Comparison of ENCODE assay signal across 1 cellular context in the genomic region with DNA sequence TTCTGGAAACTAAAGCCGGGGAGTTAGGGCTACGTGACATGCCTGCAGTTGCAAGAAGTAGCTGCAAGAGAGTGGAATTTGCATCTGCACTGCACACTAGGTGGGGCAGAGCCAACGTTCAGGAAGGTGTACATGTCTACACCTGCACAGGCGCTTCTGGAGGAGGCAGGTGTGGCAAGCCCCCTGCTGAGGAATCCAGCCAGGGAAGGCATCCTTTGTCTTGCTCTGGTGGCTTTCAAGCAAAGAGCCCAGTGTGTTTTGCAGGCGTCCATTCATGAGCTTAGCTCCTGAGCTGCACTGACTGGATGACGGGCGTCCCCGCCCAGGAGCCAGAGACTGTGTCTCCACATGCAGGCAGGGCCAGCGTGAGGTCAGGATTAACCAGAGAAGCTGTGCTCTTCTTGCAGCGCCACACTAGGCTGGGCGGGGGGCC.
TF ChIP-seq lines count a peak whose summit lies in the region.

No MANE protein-coding gene starts in this region.

TF ChIP-seq in GM23338, 12 proteins besides CTCF, POLR2A, EP300 and RAD21:
- TF ChIP-seq NANOG (IDR thresholded peaks at IDR 0.05; ENCODE audit: borderline replicate concordance) (no peak), ZNF331 (CRISPR knock-in tag; IDR thresholded peaks at IDR 0.05; ENCODE audit: low read depth) (no peak), EZH2 (IDR thresholded peaks at IDR 0.05; ENCODE audit: low read depth, unreplicated experiment) (no peak), EZH2phosphoT487 (IDR thresholded peaks at IDR 0.05; ENCODE audit: unreplicated experiment) (no peak), POLR2AphosphoS5 (IDR thresholded peaks at IDR 0.05; ENCODE audit: low read depth) (no peak), ZNF114 (CRISPR knock-in tag; IDR thresholded peaks at IDR 0.05) (no peak), STAT1 (IDR thresholded peaks at IDR 0.05; ENCODE audit: unreplicated experiment) (no peak), JUNB (IDR thresholded peaks at IDR 0.05; ENCODE audit: unreplicated experiment) (no peak)
- TF ChIP-seq, protein P1, sequence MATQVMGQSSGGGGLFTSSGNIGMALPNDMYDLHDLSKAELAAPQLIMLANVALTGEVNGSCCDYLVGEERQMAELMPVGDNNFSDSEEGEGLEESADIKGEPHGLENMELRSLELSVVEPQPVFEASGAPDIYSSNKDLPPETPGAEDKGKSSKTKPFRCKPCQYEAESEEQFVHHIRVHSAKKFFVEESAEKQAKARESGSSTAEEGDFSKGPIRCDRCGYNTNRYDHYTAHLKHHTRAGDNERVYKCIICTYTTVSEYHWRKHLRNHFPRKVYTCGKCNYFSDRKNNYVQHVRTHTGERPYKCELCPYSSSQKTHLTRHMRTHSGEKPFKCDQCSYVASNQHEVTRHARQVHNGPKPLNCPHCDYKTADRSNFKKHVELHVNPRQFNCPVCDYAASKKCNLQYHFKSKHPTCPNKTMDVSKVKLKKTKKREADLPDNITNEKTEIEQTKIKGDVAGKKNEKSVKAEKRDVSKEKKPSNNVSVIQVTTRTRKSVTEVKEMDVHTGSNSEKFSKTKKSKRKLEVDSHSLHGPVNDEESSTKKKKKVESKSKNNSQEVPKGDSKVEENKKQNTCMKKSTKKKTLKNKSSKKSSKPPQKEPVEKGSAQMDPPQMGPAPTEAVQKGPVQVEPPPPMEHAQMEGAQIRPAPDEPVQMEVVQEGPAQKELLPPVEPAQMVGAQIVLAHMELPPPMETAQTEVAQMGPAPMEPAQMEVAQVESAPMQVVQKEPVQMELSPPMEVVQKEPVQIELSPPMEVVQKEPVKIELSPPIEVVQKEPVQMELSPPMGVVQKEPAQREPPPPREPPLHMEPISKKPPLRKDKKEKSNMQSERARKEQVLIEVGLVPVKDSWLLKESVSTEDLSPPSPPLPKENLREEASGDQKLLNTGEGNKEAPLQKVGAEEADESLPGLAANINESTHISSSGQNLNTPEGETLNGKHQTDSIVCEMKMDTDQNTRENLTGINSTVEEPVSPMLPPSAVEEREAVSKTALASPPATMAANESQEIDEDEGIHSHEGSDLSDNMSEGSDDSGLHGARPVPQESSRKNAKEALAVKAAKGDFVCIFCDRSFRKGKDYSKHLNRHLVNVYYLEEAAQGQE (IDR thresholded peaks at IDR 0.05; ENCODE audit: unreplicated experiment) = no peak
- TF ChIP-seq, protein P2, sequence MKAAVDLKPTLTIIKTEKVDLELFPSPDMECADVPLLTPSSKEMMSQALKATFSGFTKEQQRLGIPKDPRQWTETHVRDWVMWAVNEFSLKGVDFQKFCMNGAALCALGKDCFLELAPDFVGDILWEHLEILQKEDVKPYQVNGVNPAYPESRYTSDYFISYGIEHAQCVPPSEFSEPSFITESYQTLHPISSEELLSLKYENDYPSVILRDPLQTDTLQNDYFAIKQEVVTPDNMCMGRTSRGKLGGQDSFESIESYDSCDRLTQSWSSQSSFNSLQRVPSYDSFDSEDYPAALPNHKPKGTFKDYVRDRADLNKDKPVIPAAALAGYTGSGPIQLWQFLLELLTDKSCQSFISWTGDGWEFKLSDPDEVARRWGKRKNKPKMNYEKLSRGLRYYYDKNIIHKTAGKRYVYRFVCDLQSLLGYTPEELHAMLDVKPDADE (IDR thresholded peaks at IDR 0.05) = no peak
